In genomic region chr12:21946983-21947382, GRCh38 we compare ENCODE assay signal across 35 cellular contexts. TPM values are rescaled to one million over a fixed set of nuclear protein-coding genes. Genes with fewer than 3 reads are reported as not detected.
"Had no signal": no experiment of that assay in that cellular context is flagged by ENCODE, and none has a peak within 500 bp of the region (broad histone marks: within the 10 kb centered on the region; RNA-seq: fewer than 3 reads in every experiment).

No MANE protein-coding gene starts in this region.

- H3K4me1 ChIP-seq: adrenal gland, foreskin keratinocyte had no signal

- H3K27me3 ChIP-seq: adrenal gland, gastrocnemius medialis had no signal

- ATAC-seq: activated CD4-positive, alpha-beta T cell treated with anti-CD3 and anti-CD28 coated beads for 36 hours; activated CD8-positive, alpha-beta memory T cell treated with anti-CD3 and anti-CD28 coated beads, Interleukin-2, amount 10 ng/mL, durations not matched to agents 7 days and 5 days; activated CD8-positive, alpha-beta T cell treated with anti-CD3 and anti-CD28 coated beads, Interleukin-2, amount 10 ng/mL, durations not matched to agents 7 days and 5 days; activated naive CD8-positive, alpha-beta T cell treated with anti-CD3 and anti-CD28 coated beads, Interleukin-2, amount 50 U/mL, for 24 hours; foreskin keratinocyte; gastrocnemius medialis; heart left ventricle had no signal

- H3K36me3 ChIP-seq: adrenal gland, breast epithelium, cardiac muscle cell, esophagus muscularis mucosa, gastrocnemius medialis, heart left ventricle had no signal

- DNase-seq: activated CD4-positive, alpha-beta memory T cell treated with anti-CD3 and anti-CD28 coated beads for 36 hours; activated CD4-positive, alpha-beta T cell treated with anti-CD3 and anti-CD28 coated beads for 36 hours; activated CD4-positive, alpha-beta T cell treated with anti-CD3 and anti-CD28 coated beads, Interleukin-2, amount 10 ng/mL, durations not matched to agents 24 days and 14 days; activated CD4-positive, CD25-positive, alpha-beta regulatory T cell; activated CD4-positive, CD25-positive, alpha-beta regulatory T cell treated with anti-CD3 and anti-CD28 coated beads, Interleukin-2, amount 50 U/mL, for 72 hours; activated CD8-positive, alpha-beta memory T cell treated with anti-CD3 and anti-CD28 coated beads, Interleukin-2, amount 10 ng/mL, durations not matched to agents 7 days and 5 days; activated CD8-positive, alpha-beta memory T cell treated with anti-CD3 and anti-CD28 coated beads, Interleukin-2, amount 50 U/mL, for 4 hours; activated CD8-positive, alpha-beta T cell treated with anti-CD3 and anti-CD28 coated beads, Interleukin-2, amount 10 ng/mL, durations not matched to agents 7 days and 5 days; activated effector memory CD4-positive, alpha-beta T cell treated with anti-CD3 and anti-CD28 coated beads, Interleukin-2, amount 50 U/mL, for 16 hours; activated naive CD4-positive, alpha-beta T cell treated with anti-CD3 and anti-CD28 coated beads for 36 hours; activated naive CD8-positive, alpha-beta T cell treated with anti-CD3 and anti-CD28 coated beads for 36 hours; activated naive CD8-positive, alpha-beta T cell treated with anti-CD3 and anti-CD28 coated beads, Interleukin-2, amount 50 U/mL, for 24 hours; activated T-cell treated with anti-CD3 and anti-CD28 coated beads, Interleukin-2, amount 50 U/mL, for 1 hour; activated T-cell treated with anti-CD3 and anti-CD28 coated beads, Interleukin-2, amount 50 U/mL, for 48 hours; adrenal gland; amygdala; aorta; central memory CD4-positive, alpha-beta T cell; cerebellar nuclear complex; dorsolateral prefrontal cortex; effector memory CD4-positive, alpha-beta T cell; endodermal cell; erythroblast; foreskin keratinocyte; gastrocnemius medialis; glutamatergic neuron; heart left ventricle; T-helper 2 cell had no signal

- H3K4me3 ChIP-seq: adrenal gland, breast epithelium, cardiac muscle cell, coronary artery, dorsolateral prefrontal cortex, esophagus muscularis mucosa, gastrocnemius medialis, heart left ventricle had no signal

- H3K27ac ChIP-seq: adrenal gland, breast epithelium, cardiac muscle cell, coronary artery, dorsolateral prefrontal cortex, esophagus muscularis mucosa, foreskin keratinocyte, gastrocnemius medialis, heart left ventricle had no signal

RNA-seq across cellular contexts. Expression of gene ABCC9, which starts 5.8 kb away (rescaled TPM):
- total RNA-seq: activated CD4-positive, alpha-beta memory T cell treated with anti-CD3 and anti-CD28 coated beads for 36 hours; activated CD4-positive, alpha-beta T cell treated with anti-CD3 and anti-CD28 coated beads for 36 hours; activated CD4-positive, alpha-beta T cell treated with anti-CD3 and anti-CD28 coated beads, Interleukin-2, amount 10 ng/mL, durations not matched to agents 24 days and 14 days; activated CD8-positive, alpha-beta memory T cell treated with anti-CD3 and anti-CD28 coated beads for 36 hours; activated CD8-positive, alpha-beta T cell treated with anti-CD3 and anti-CD28 coated beads, Interleukin-2, amount 10 ng/mL, durations not matched to agents 7 days and 5 days; activated naive CD4-positive, alpha-beta T cell treated with anti-CD3 and anti-CD28 coated beads for 36 hours; activated naive CD8-positive, alpha-beta T cell treated with anti-CD3 and anti-CD28 coated beads for 36 hours; activated T-helper 1 cell treated with anti-CD3 and anti-CD28 coated beads, Interleukin-12 subunit alpha, Interleukin-12 subunit beta, Interleukin-2, Interleukin-4 antibody, amounts not matched to agents 30 ng/mL and 10 ng/mL and 1 ng/mL, durations not matched to agents 14 hours and 24 hours and 36 hours; T-helper 1 cell treated with Interleukin-12 subunit alpha and Interleukin-12 subunit beta and Interleukin-4 antibody, amounts not matched to agents 30 ng/mL and 1 ng/mL, for 36 hours had no signal
- polyA plus RNA-seq: foreskin keratinocyte had no signal
